Comparison of ENCODE assay signal across 19 cellular contexts in the genomic region with DNA sequence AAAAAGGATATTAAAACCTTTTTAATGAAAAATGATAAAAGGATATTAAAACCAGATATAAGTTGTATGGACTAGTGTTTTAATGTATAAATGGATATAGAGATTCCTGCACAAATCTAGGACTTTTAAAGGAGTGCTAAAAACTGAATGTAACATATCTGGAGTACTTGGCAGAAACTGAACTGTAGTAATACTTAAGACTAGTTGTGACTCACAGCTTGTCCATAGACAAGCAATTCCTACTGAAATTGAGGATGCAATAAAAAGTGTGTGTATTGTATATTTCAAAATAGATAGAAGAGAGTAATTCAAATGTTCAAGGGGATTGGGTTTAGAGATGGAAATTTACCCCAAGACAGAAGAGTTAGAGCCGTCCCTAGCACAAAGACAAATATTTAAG.
"Had no signal": no experiment of that assay in that cellular context is flagged by ENCODE, and none has a peak within 500 bp of the region (broad histone marks: within the 10 kb centered on the region; RNA-seq: fewer than 3 reads in every experiment).

No MANE protein-coding gene starts in this region.

- H3K9me3 ChIP-seq: ascending aorta, heart right ventricle, stomach, thoracic aorta had no signal

- H3K27me3 ChIP-seq: ascending aorta, heart right ventricle, stomach had no signal

- ATAC-seq: activated CD4-positive, alpha-beta T cell treated with anti-CD3 and anti-CD28 coated beads for 36 hours; activated CD8-positive, alpha-beta T cell treated with anti-CD3 and anti-CD28 coated beads for 36 hours; heart right ventricle; left ventricle myocardium superior had no signal

- H3K36me3 ChIP-seq: thoracic aorta, WERI-Rb-1 had no signal

- H3K4me3 ChIP-seq: ascending aorta, heart right ventricle, stomach, thoracic aorta had no signal

- DNase-seq: activated CD4-positive, alpha-beta T cell treated with anti-CD3 and anti-CD28 coated beads for 36 hours; activated CD8-positive, alpha-beta memory T cell treated with anti-CD3 and anti-CD28 coated beads, Interleukin-2, amount 50 U/mL, for 48 hours; activated CD8-positive, alpha-beta T cell treated with anti-CD3 and anti-CD28 coated beads for 36 hours; activated naive CD8-positive, alpha-beta T cell treated with anti-CD3 and anti-CD28 coated beads, Interleukin-2, amount 10 ng/mL, durations not matched to agents 7 days and 5 days; caudate nucleus; cortex of kidney; effector memory CD4-positive, alpha-beta T cell; foreskin melanocyte; heart right ventricle; kidney; left ventricle myocardium superior; mesendoderm; nephron progenitor cell; stomach; SW 1271; T-helper 9 cell; WERI-Rb-1 had no signal

- FAIRE-seq: kidney had no signal

- H3K27ac ChIP-seq: ascending aorta, heart right ventricle, stomach, thoracic aorta, WERI-Rb-1 had no signal
